8 cellular contexts compared by ENCODE assay signal in genomic region chr1:64540265-64540791, GRCh38.
DNase-seq lines count a peak whose midpoint lies in the region; ATAC-seq, FAIRE-seq and TF ChIP-seq lines count a peak whose summit lies in the region.

No MANE protein-coding gene starts in this region.

- H3K36me3 Mint-ChIP-seq in naive thymus-derived CD4-positive, alpha-beta T cell, result peaks cover 0 to 4% (median 0%) of the 10 kb centered on the region in 5 donors
- no peaks in the 10 kb centered on the region for H3K36me3 Mint-ChIP-seq in immature natural killer cell

- peaks cover 0 to 4% (median 0%) of the 10 kb centered on the region in 11 donors for H3K9me3 Mint-ChIP-seq in naive thymus-derived CD4-positive, alpha-beta T cell
- no peaks in the 10 kb centered on the region for H3K9me3 Mint-ChIP-seq in immature natural killer cell

- peak overlapping the region; percentile 85 for H3K4me2 ChIP-seq in endothelial cell of umbilical vein (ENCODE audit: insufficient read depth, low read length)

- no peaks in the 10 kb centered on the region for H3K27me3 ChIP-seq in endothelial cell of umbilical vein (ENCODE audit: control insufficient read depth in 2 of 2, insufficient read depth in 2 of 2, low read length in 2 of 2)
- no peaks in the 10 kb centered on the region for H3K27me3 ChIP-seq in naive thymus-derived CD4-positive, alpha-beta T cell (ENCODE audit: control insufficient read depth in 2 of 2, insufficient read depth in 2 of 2, low read length in 2 of 2)

- no peak for TF ChIP-seq CTCF in AG09319 (IDR thresholded peaks at IDR 0.05; ENCODE audit: low read depth, low read length)
- TF ChIP-seq CTCF in endothelial cell of umbilical vein (IDR thresholded peaks at IDR 0.05; ENCODE audit: extremely low read depth in 1 of 2, insufficient read depth in 1 of 2, low read depth in 1 of 2, low read length in 2 of 2), result no peak

- H3K36me3 ChIP-seq in endothelial cell of umbilical vein (ENCODE audit: control insufficient read depth in 2 of 2, extremely low read depth in 1 of 2, insufficient read depth in 2 of 2, low read length in 2 of 2), result no peaks in the 10 kb centered on the region
- no peaks in the 10 kb centered on the region for H3K36me3 ChIP-seq in naive thymus-derived CD4-positive, alpha-beta T cell (ENCODE audit: control insufficient read depth in 2 of 3, insufficient read depth in 3 of 3, low read length in 3 of 3)

- no peaks in the 10 kb centered on the region for H4K20me1 ChIP-seq in endothelial cell of umbilical vein (replicated peaks; ENCODE audit: control insufficient read depth, extremely low read depth, insufficient read depth, low read length)

- peaks cover 22% of the 10 kb centered on the region for H3K4me1 ChIP-seq in endothelial cell of umbilical vein (ENCODE audit: control insufficient read depth, extremely low read depth, insufficient read depth, low read length)
- peaks cover 2 to 52% of the 10 kb centered on the region in 2 donors for H3K4me1 ChIP-seq in naive thymus-derived CD4-positive, alpha-beta T cell (ENCODE audit: control insufficient read depth in 2 of 2, insufficient read depth in 2 of 2, low read length in 2 of 2)

- peak; percentile 94 for FAIRE-seq in endothelial cell of umbilical vein (lab: Jason Lieb, UNC)

- POLR2A ChIA-PET in endothelial cell of umbilical vein (lab: Charles Lee), result no interaction called here
- POLR2A ChIA-PET in naive thymus-derived CD4-positive, alpha-beta T cell (lab: Charles Lee), result interaction anchor here (0.6 to 1.0 kb wide), 2 partner anchors 9 to 18 kb away, joined by 3 read pairs; no protein-coding TSS in a partner anchor

- peak overlapping the region; percentile 55 to 84 (median 68) for H3K4me3 Mint-ChIP-seq in naive thymus-derived CD4-positive, alpha-beta T cell
- H3K4me3 Mint-ChIP-seq in immature natural killer cell, result no peak overlapping the region

- TF ChIP-seq POLR2A in endothelial cell of umbilical vein (IDR thresholded peaks at IDR 0.05; ENCODE audit: low read depth, low read length), result no peak

- CTCF ChIA-PET in endothelial cell of umbilical vein (lab: Charles Lee), result interaction anchor here (1.5 kb wide), 1 partner anchor 27 kb away, joined by 6 read pairs; no protein-coding TSS in a partner anchor
- CTCF ChIA-PET in naive thymus-derived CD4-positive, alpha-beta T cell (lab: Charles Lee), result interaction anchor here (0.6 to 0.7 kb wide), 2 partner anchors 15 to 26 kb away, joined by 3 to 4 read pairs; no protein-coding TSS in a partner anchor

- no peaks in the 10 kb centered on the region for H3K9me1 ChIP-seq in endothelial cell of umbilical vein (replicated peaks; ENCODE audit: control insufficient read depth, extremely low read depth, insufficient read depth, low read length)

- DNase-seq in AG09319 (ENCODE audit: extremely low read depth, low read depth) (peak; percentile 46), NCI-H146 treated with DMSO at 0.1 percent for 48 hours (lab: John Stamatoyannopoulos, UW; ENCODE audit: unreplicated experiment) (peak; percentile 9), endothelial cell of umbilical vein (ENCODE audit: low read depth, low spot score) (peak; percentile 81), D341Med (ENCODE audit: low spot score) (no peak), immature natural killer cell (no peak)
- peak in 7 of 9 donors; percentile 34 to 53 (median 43) for DNase-seq in naive thymus-derived CD4-positive, alpha-beta T cell

- dilution Hi-C loops in endothelial cell of umbilical vein (cut with MboI; ENCODE audit: extremely low pct_ligation_motif_present, low sequenced_read_pairs), result no loop called here

- intact Hi-C loops in endothelial cell of umbilical vein (cut with micrococcal nuclease), result loop anchor here (2.0 kb wide), 2 partner anchors 62 to 70 kb away; partner anchors contain the start of gene CACHD1
- intact Hi-C loops in naive thymus-derived CD4-positive, alpha-beta T cell (cut with micrococcal nuclease), result loop anchor here (1.0 to 10.0 kb wide), 5 partner anchors 10 to 424 kb away; partner anchors contain the start of genes CACHD1 (in 1 of the 2), JAK1 (in 1 of the 2) and RAVER2 (in 1 of the 2)

- H3K9me3 ChIP-seq in endothelial cell of umbilical vein (replicated peaks; ENCODE audit: control insufficient read depth, insufficient read depth, low read length), result no peaks in the 10 kb centered on the region
- H3K9me3 ChIP-seq in naive thymus-derived CD4-positive, alpha-beta T cell (ENCODE audit: control insufficient read depth in 2 of 3, low read length in 3 of 3), result no peaks in the 10 kb centered on the region

- ATAC-seq in naive thymus-derived CD4-positive, alpha-beta T cell, result no peak
- ATAC-seq in GM21447 (IDR thresholded peaks at IDR 0.05; ENCODE audit: unreplicated experiment) (no peak), GM18873 (IDR thresholded peaks at IDR 0.05; ENCODE audit: low FRiP score, unreplicated experiment) (no peak)

- peaks cover 31 to 99% (median 71%) of the 10 kb centered on the region in 7 donors for H3K4me1 Mint-ChIP-seq in naive thymus-derived CD4-positive, alpha-beta T cell
- H3K4me1 Mint-ChIP-seq in immature natural killer cell, result peaks cover 1 to 4% of the 10 kb centered on the region in 2 donors

- H3K9ac ChIP-seq in endothelial cell of umbilical vein (replicated peaks; ENCODE audit: extremely low read depth, insufficient read depth, low read length), result peak overlapping the region; percentile 34

- peaks cover 0 to 9% (median 0%) of the 10 kb centered on the region in 5 donors for H3K27me3 Mint-ChIP-seq in naive thymus-derived CD4-positive, alpha-beta T cell
- no peaks in the 10 kb centered on the region for H3K27me3 Mint-ChIP-seq in immature natural killer cell (ENCODE audit: low read depth in 3 of 3)

- no peaks in the 10 kb centered on the region for H3K79me2 ChIP-seq in endothelial cell of umbilical vein (ENCODE audit: control insufficient read depth, insufficient read depth, low read length)

- peak overlapping the region; percentile 10 for H2AFZ ChIP-seq in endothelial cell of umbilical vein (ENCODE audit: low read depth, low read length)

- no TSS peak for BruUV-seq in endothelial cell of umbilical vein (replicated peaks; lab: Mats Ljungman, UMichigan)

- H3K27ac ChIP-seq in endothelial cell of umbilical vein (ENCODE audit: insufficient read depth, low read depth, low read length), result peak overlapping the region; percentile 60
- H3K27ac ChIP-seq in naive thymus-derived CD4-positive, alpha-beta T cell (ENCODE audit: low read depth, low read length), result peak overlapping the region; percentile 52

- H3K27ac Mint-ChIP-seq in naive thymus-derived CD4-positive, alpha-beta T cell, result peak overlapping the region; percentile 12 to 95 (median 91)
- no peak overlapping the region for H3K27ac Mint-ChIP-seq in immature natural killer cell

- H3K4me3 ChIP-seq in endothelial cell of umbilical vein (replicated peaks in 1 of 3; ENCODE audit: insufficient read depth in 1 of 3, low read depth in 1 of 3, low read length in 3 of 3), result peak overlapping the region in 1 of 3 experiments; percentile 22
- no peak overlapping the region for H3K4me3 ChIP-seq in naive thymus-derived CD4-positive, alpha-beta T cell (ENCODE audit: low read length)

TF ChIP-seq in endothelial cell of umbilical vein, 7 proteins besides CTCF, POLR2A, EP300 and RAD21:
- no peak for TF ChIP-seq EZH2 (IDR thresholded peaks at IDR 0.05; ENCODE audit: borderline replicate concordance, low read depth, low read length, severe bottlenecking)
- TF ChIP-seq MAX (IDR thresholded peaks at IDR 0.05; ENCODE audit: insufficient read depth, insufficient read length), result no peak
- TF ChIP-seq GATA2 (IDR thresholded peaks at IDR 0.05; ENCODE audit: insufficient read depth, insufficient read length, low read depth, low read length), result no peak
- no peak for TF ChIP-seq JUN (IDR thresholded peaks at IDR 0.05; ENCODE audit: borderline replicate concordance, insufficient read depth, insufficient read length, low read depth)
- TF ChIP-seq FOS (IDR thresholded peaks at IDR 0.05; ENCODE audit: borderline replicate concordance, insufficient read depth, low read length), result no peak
TF ChIP-seq in endothelial cell of umbilical vein: peak in this region for 0.

Comparison
In these comparisons a context has a peak if more than half of its experiments do, and no peak if none do; other contexts are left out.
1. DNase-seq: peak in AG09319 (single experiment), NCI-H146 treated with DMSO at 0.1 percent for 48 hours (single experiment), endothelial cell of umbilical vein (single experiment) and naive thymus-derived CD4-positive, alpha-beta T cell (7 of 9); none in D341Med (single experiment) and immature natural killer cell (0 of 3).
2. H3K27ac Mint-ChIP-seq: peak in naive thymus-derived CD4-positive, alpha-beta T cell (9 of 9); none in immature natural killer cell (0 of 6).
3. H3K4me3 Mint-ChIP-seq: peak in naive thymus-derived CD4-positive, alpha-beta T cell (10 of 10); none in immature natural killer cell (0 of 5).